In the genomic region with DNA sequence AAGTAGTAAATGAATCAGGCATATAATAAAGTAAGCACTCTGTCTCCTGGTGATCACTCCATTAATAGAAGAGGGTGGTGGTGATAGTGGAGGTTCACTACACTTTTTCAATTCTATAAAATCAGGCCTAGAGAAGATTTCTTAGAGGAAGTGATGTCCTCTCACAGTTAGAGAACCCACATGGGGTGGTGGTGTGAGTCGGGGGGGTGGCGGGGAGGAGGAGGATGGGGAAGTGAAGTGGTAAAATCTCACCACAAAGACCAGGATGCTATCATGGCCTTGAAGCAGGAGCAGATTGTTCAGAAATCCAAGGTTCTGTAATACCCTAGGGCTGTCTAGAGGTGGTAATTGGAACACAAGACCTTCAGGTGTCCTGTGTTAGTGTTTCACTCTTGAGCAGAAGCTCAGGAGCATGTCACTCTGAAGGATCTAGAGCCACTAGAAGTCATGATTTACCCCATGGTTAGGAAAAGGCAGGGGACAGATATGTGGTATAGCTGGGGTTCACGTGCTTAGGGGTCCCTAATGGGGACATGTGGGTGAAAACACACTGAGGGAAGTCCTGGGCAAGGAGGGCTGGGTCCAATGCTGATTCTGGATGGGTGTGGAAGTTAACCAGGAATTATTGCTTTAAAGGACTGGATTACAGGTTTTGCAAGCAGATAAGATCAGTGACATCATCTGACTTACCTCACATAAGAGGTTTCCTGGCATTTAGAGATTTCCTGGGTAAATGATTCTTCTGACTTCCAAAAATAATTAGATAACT, we compare ENCODE assay signal across 9 cellular contexts. TPM values are rescaled to one million over a fixed set of nuclear protein-coding genes. Genes with fewer than 3 reads are reported as not detected.
DNase-seq lines count a peak whose midpoint lies in the region; ATAC-seq and TF ChIP-seq lines count a peak whose summit lies in the region.
"Had no signal": no experiment of that assay in that cellular context is flagged by ENCODE, and none has a peak within 500 bp of the region (broad histone marks: within the 10 kb centered on the region; RNA-seq: fewer than 3 reads in every experiment).

No MANE protein-coding gene starts in this region.

- H3K4me1 ChIP-seq in OCI-LY7 (ENCODE audit: insufficient read depth, low read length, poor library complexity, severe bottlenecking) (peaks cover 18% of the 10 kb centered on the region), adrenal gland (replicated peaks in 1 of 2) (peaks cover 0 to 19% of the 10 kb centered on the region in 2 donors)

- H3K27me3 Mint-ChIP-seq in nephron progenitor cell (ENCODE audit: low read depth, poor library complexity): no peaks in the 10 kb centered on the region

- no peaks in the 10 kb centered on the region; the same call in 1 of the 2 replicates for H3K36me3 ChIP-seq in OCI-LY7 (ENCODE audit: insufficient read depth, low read length)
- no peaks in the 10 kb centered on the region for H3K36me3 ChIP-seq in adrenal gland (replicated peaks in 1 of 2)

- H3K9me3 Mint-ChIP-seq in nephron progenitor cell: no peaks in the 10 kb centered on the region

- TF ChIP-seq CTCF in OCI-LY7 (conservative IDR thresholded peaks at IDR 0.05; ENCODE audit: low read length) (no peak), adrenal gland (IDR thresholded peaks at IDR 0.05) (no peak), nephron progenitor cell (IDR thresholded peaks at IDR 0.05) (no peak)

- H2AFZ ChIP-seq in OCI-LY7 (ENCODE audit: low read length): peak overlapping the region; percentile 19; the same call in 1 of the 2 replicates

- no peak for TF ChIP-seq POLR2A in adrenal gland (IDR thresholded peaks at IDR 0.05)

- no peaks in the 10 kb centered on the region for H3K9me2 ChIP-seq in OCI-LY7 (ENCODE audit: insufficient read depth, low read length)

- peak; percentile 36 for ATAC-seq in GM21515 (IDR thresholded peaks at IDR 0.05; ENCODE audit: unreplicated experiment)

- H3K4me1 Mint-ChIP-seq in nephron progenitor cell: peaks cover 5% of the 10 kb centered on the region

- POLR2A ChIA-PET in OCI-LY7 (lab: Charles Lee): interaction anchor here (0.9 kb wide), 2 partner anchors 9 to 31 kb away, joined by 3 to 4 read pairs; a partner anchor contains a TSS

- WGBS in adrenal gland, 4 donors: 78 to 87% (median 80%) methylated on average over 3 of the region's 3 CpGs

- no peaks in the 10 kb centered on the region for H3K79me2 ChIP-seq in OCI-LY7 (ENCODE audit: insufficient read depth, low read depth, low read length)

- H3K4me3 Mint-ChIP-seq in nephron progenitor cell: no peak overlapping the region

- peak overlapping the region; percentile 73 for H3K27ac Mint-ChIP-seq in nephron progenitor cell

- no peak overlapping the region for H3K27ac ChIP-seq in OCI-LY7 (ENCODE audit: low read depth, low read length, poor library complexity, severe bottlenecking)
- peak overlapping the region in 1 of 5 donors; percentile 70 for H3K27ac ChIP-seq in adrenal gland
- H3K27ac ChIP-seq: KMS-11 had no signal

- DNase-seq in OCI-LY7 (ENCODE audit: low spot score): peak; percentile 22
- DNase-seq in adrenal gland: peak; percentile 17 to 62 (median 45)
- no peak for DNase-seq in nephron progenitor cell
- DNase-seq in DMS 273 (lab: John Stamatoyannopoulos, UW; ENCODE audit: unreplicated experiment): no peak
- DNase-seq in NCI-H1417 (lab: John Stamatoyannopoulos, UW): no peak
- no peak for DNase-seq in amniotic stem cell (lab: John Stamatoyannopoulos, UW)
- no peak for DNase-seq in iPS-NIHi7 (ENCODE audit: extremely low spot score)

- H4K20me1 ChIP-seq in OCI-LY7 (ENCODE audit: insufficient read depth, low read length): no peaks in the 10 kb centered on the region

- no TSS peak for BruUV-seq in OCI-LY7 (replicated peaks; lab: Mats Ljungman, UMichigan)

- CTCF ChIA-PET in OCI-LY7 (lab: Charles Lee; ENCODE audit: unreplicated experiment): no interaction called here

- H3K4me3 ChIP-seq in OCI-LY7 (ENCODE audit: low read depth, low read length, poor library complexity, severe bottlenecking) (no peak overlapping the region), adrenal gland (no peak overlapping the region)

- 0 out of 2 replicates have a peak overlapping the region, but pooled peaks have one; percentile 22 for H3K4me2 ChIP-seq in OCI-LY7 (ENCODE audit: low read length)
- H3K4me2 ChIP-seq: KMS-11 had no signal

- intact Hi-C loops in OCI-LY7 (cut with micrococcal nuclease; ENCODE audit: unreplicated experiment): no loop called here
- intact Hi-C loops in adrenal gland (cut with DNase I): no loop called here

- H3K27me3 ChIP-seq in adrenal gland: no peaks in the 10 kb centered on the region

- H3K9me3 ChIP-seq in OCI-LY7 (ENCODE audit: low read length) (no peaks in the 10 kb centered on the region), adrenal gland (replicated peaks in 1 of 3) (no peaks in the 10 kb centered on the region)

- H3K36me3 Mint-ChIP-seq in nephron progenitor cell (ENCODE audit: low read depth): peaks cover 12% of the 10 kb centered on the region

RNA-seq across cellular contexts. Expression of a gene that starts 31.0 kb away (rescaled TPM):
- 1.2 TPM in 2 replicates for total RNA-seq in OCI-LY7 (2014; rRNA removed; shearing (Covaris generic))
- total RNA-seq in OCI-LY7 (2022) (2.2 and 3.2 TPM in 2 replicates), adrenal gland (1 to 10 TPM; 1.2 to 7.9 (median 2.5) TPM)
- 1 to 10 TPM in 2 of 3 donors, under 1 TPM in 1; 0.80 to 2.5 (median 1.8) TPM for polyA plus RNA-seq in adrenal gland

RNA-seq across cellular contexts. Expression of a gene that starts 42.1 kb away (rescaled TPM):
- 17.5 and 25.8 TPM in 2 replicates for total RNA-seq in OCI-LY7 (2014; rRNA removed; shearing (Covaris generic))
- 32.7 and 39.1 TPM in 2 replicates for total RNA-seq in OCI-LY7 (2022)
- 10 to 100 TPM in 7 of 8 donors, 1 to 10 TPM in 1; 5.8 to 41.6 (median 16.4) TPM for total RNA-seq in adrenal gland
- 10 to 100 TPM in 1 of 3 donors, 1 to 10 TPM in 2; 5.2 to 10.0 (median 6.9) TPM for polyA plus RNA-seq in adrenal gland

Comparison
In these comparisons a context has a peak if more than half of its experiments do, and no peak if none do; other contexts are left out.
1. DNase-seq: peak in OCI-LY7 (single experiment) and adrenal gland (7 of 7); none in nephron progenitor cell (single experiment), DMS 273 (single experiment), NCI-H1417 (0 of 3), amniotic stem cell (single experiment) and iPS-NIHi7 (single experiment).